In genomic region chr12:48156648-48157015, GRCh38 we compare ENCODE assay signal across 8 cellular contexts. TPM values are rescaled to one million over a fixed set of nuclear protein-coding genes. Genes with fewer than 3 reads are reported as not detected.
A peak's percentile ranks its signal among the peaks of the same experiment; 100 is the strongest.
DNase-seq lines count a peak whose midpoint lies in the region; ATAC-seq lines count a peak whose summit lies in the region.

No MANE protein-coding gene starts in this region.

- no peaks in the 10 kb centered on the region for H3K27me3 Mint-ChIP-seq in activated T-helper 17 cell treated with anti-CD3 and anti-CD28 coated beads, Interleukin-2, amount 50 U/mL, for 72 hours
- peaks cover 0 to under 1% of the 10 kb centered on the region in 2 donors for H3K27me3 Mint-ChIP-seq in stimulated activated naive B cell treated with anti-CD40 and anti-IgM and Interleukin-4, amounts not matched to agents 10 μg/mL and 1 μg/mL and 100 μg/mL, for 72 hours

- H3K4me3 ChIP-seq in HUES48 (ENCODE audit: low read depth, low read length), result peak overlapping the region; percentile 97
- peak overlapping the region; percentile 91 for H3K4me3 ChIP-seq in iPS-20b (ENCODE audit: low read length)

- H3K4me3 Mint-ChIP-seq in activated T-helper 17 cell treated with anti-CD3 and anti-CD28 coated beads, Interleukin-2, amount 50 U/mL, for 72 hours, result peak overlapping the region; percentile 85
- peak overlapping the region; percentile 93 to 95 for H3K4me3 Mint-ChIP-seq in stimulated activated naive B cell treated with anti-CD40 and anti-IgM and Interleukin-4, amounts not matched to agents 10 μg/mL and 1 μg/mL and 100 μg/mL, for 72 hours

- H3K9me3 Mint-ChIP-seq in activated T-helper 17 cell treated with anti-CD3 and anti-CD28 coated beads, Interleukin-2, amount 50 U/mL, for 72 hours, result no peaks in the 10 kb centered on the region
- H3K9me3 Mint-ChIP-seq in stimulated activated naive B cell treated with anti-CD40 and anti-IgM and Interleukin-4, amounts not matched to agents 10 μg/mL and 1 μg/mL and 100 μg/mL, for 72 hours, result no peaks in the 10 kb centered on the region

- H3K9me3 ChIP-seq in HUES48 (ENCODE audit: control insufficient read depth, insufficient read depth, low read length) (no peaks in the 10 kb centered on the region), iPS-20b (ENCODE audit: insufficient read depth, low read depth, low read length) (no peaks in the 10 kb centered on the region)

- H3K9ac ChIP-seq in HUES48 (ENCODE audit: low read depth, low read length) (no peak overlapping the region), iPS-20b (ENCODE audit: low read depth, low read length) (peak overlapping the region; percentile 54; the same call in 1 of the 2 replicates)

- no peak for DNase-seq in stimulated activated naive B cell treated with anti-CD40 and anti-IgM and Interleukin-4, amounts not matched to agents 10 μg/mL and 1 μg/mL and 100 μg/mL, for 72 hours
- no peak for DNase-seq in activated effector memory CD4-positive, alpha-beta T cell treated with anti-CD3 and anti-CD28 coated beads, Interleukin-2, amount 50 U/mL, for 16 hours
- DNase-seq in NCI-H774 (lab: John Stamatoyannopoulos, UW) (no peak), DMS 273 treated with DMSO at 0.1 percent for 48 hours (lab: John Stamatoyannopoulos, UW) (no peak), NCI-H526 treated with DMSO at 0.1 percent for 48 hours (lab: John Stamatoyannopoulos, UW) (no peak)

- H3K4me1 ChIP-seq in HUES48 (ENCODE audit: control insufficient read depth, insufficient read depth, low read length) (peaks cover 9% of the 10 kb centered on the region; the same call in 1 of the 2 replicates), iPS-20b (ENCODE audit: insufficient read depth, low read length) (peaks cover 5% of the 10 kb centered on the region; the same call in 1 of the 2 replicates)

- H3K27me3 ChIP-seq in HUES48 (ENCODE audit: control insufficient read depth, insufficient read depth, low read length) (no peaks in the 10 kb centered on the region), iPS-20b (ENCODE audit: insufficient read depth, low read length) (no peaks in the 10 kb centered on the region; the same call in 1 of the 2 replicates)

- H3K27ac Mint-ChIP-seq in activated T-helper 17 cell treated with anti-CD3 and anti-CD28 coated beads, Interleukin-2, amount 50 U/mL, for 72 hours, result peak overlapping the region; percentile 89
- peak overlapping the region; percentile 88 for H3K27ac Mint-ChIP-seq in stimulated activated naive B cell treated with anti-CD40 and anti-IgM and Interleukin-4, amounts not matched to agents 10 μg/mL and 1 μg/mL and 100 μg/mL, for 72 hours

- peaks cover 18% of the 10 kb centered on the region for H3K4me1 Mint-ChIP-seq in activated T-helper 17 cell treated with anti-CD3 and anti-CD28 coated beads, Interleukin-2, amount 50 U/mL, for 72 hours
- peaks cover 20 to 23% of the 10 kb centered on the region in 2 donors for H3K4me1 Mint-ChIP-seq in stimulated activated naive B cell treated with anti-CD40 and anti-IgM and Interleukin-4, amounts not matched to agents 10 μg/mL and 1 μg/mL and 100 μg/mL, for 72 hours

- ATAC-seq in activated T-helper 17 cell treated with anti-CD3 and anti-CD28 coated beads, Interleukin-2, amount 50 U/mL, for 72 hours (replicated peaks), result no peak
- no peak for ATAC-seq in stimulated activated naive B cell treated with anti-CD40 and anti-IgM and Interleukin-4, amounts not matched to agents 10 μg/mL and 1 μg/mL and 100 μg/mL, for 72 hours (replicated peaks)

- peaks cover 29% of the 10 kb centered on the region for H3K36me3 Mint-ChIP-seq in activated T-helper 17 cell treated with anti-CD3 and anti-CD28 coated beads, Interleukin-2, amount 50 U/mL, for 72 hours (ENCODE audit: low read depth)
- peaks cover 5 to 12% of the 10 kb centered on the region in 2 donors for H3K36me3 Mint-ChIP-seq in stimulated activated naive B cell treated with anti-CD40 and anti-IgM and Interleukin-4, amounts not matched to agents 10 μg/mL and 1 μg/mL and 100 μg/mL, for 72 hours

- no peak overlapping the region for H3K27ac ChIP-seq in HUES48 (ENCODE audit: low read depth, low read length)
- no peak overlapping the region for H3K27ac ChIP-seq in iPS-20b (ENCODE audit: low read length)

- H3K36me3 ChIP-seq in HUES48 (ENCODE audit: control insufficient read depth, insufficient read depth, low read length), result no peaks in the 10 kb centered on the region
- H3K36me3 ChIP-seq in iPS-20b (ENCODE audit: insufficient read depth, low read depth, low read length), result 0 out of 2 replicates have a peak, but pooled peaks cover 3% of the 10 kb centered on the region

RNA-seq across cellular contexts. Expression of gene ASB8, which starts 0.7 kb away (rescaled TPM):
- total RNA-seq in activated T-helper 17 cell treated with anti-CD3 and anti-CD28 coated beads, Interleukin-2, amount 50 U/mL, for 72 hours, result 10 to 100 TPM; 22.6 to 35.7 TPM

RNA-seq across cellular contexts. Expression of gene CCDC184, which starts 26.8 kb away (rescaled TPM):
- total RNA-seq in activated T-helper 17 cell treated with anti-CD3 and anti-CD28 coated beads, Interleukin-2, amount 50 U/mL, for 72 hours, result under 1 TPM; 0.67 to 0.69 TPM

RNA-seq across cellular contexts. Expression of gene PFKM, which starts 37.5 kb away (rescaled TPM):
- total RNA-seq in activated T-helper 17 cell treated with anti-CD3 and anti-CD28 coated beads, Interleukin-2, amount 50 U/mL, for 72 hours, result 10 to 100 TPM; 57.3 to 83.3 TPM

RNA-seq across cellular contexts. Expression of gene OR10AD1, which starts 46.5 kb away (rescaled TPM):
- not detected for total RNA-seq in activated T-helper 17 cell treated with anti-CD3 and anti-CD28 coated beads, Interleukin-2, amount 50 U/mL, for 72 hours

RNA-seq across cellular contexts. Expression of gene SENP1, which starts 50.8 kb away (rescaled TPM):
- total RNA-seq in activated T-helper 17 cell treated with anti-CD3 and anti-CD28 coated beads, Interleukin-2, amount 50 U/mL, for 72 hours, result 10 to 100 TPM; 37.5 to 42.3 TPM
